Comparison of ENCODE assay signal across 24 cellular contexts in the genomic region with DNA sequence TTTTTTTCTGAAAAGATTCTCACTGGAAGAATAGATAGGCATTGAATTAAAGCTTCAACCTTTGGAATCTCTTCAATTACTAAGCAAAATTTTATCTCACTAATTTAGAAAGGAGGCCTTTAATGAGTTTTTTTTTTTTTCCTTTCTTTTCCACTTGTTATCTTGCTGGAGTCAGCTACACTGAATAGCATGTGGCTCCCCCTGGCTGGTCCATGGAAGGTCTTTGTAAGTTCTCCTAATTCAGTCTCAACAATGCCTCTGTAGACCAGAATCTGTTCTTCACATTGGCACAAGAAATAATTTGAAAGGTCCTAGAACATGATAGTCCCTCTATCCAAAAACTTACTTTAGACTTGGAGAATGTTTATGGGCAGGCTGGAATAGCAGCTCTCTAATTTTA. TPM values are rescaled to one million over a fixed set of nuclear protein-coding genes. Genes with fewer than 3 reads are reported as not detected.
"Had no signal": no experiment of that assay in that cellular context is flagged by ENCODE, and none has a peak within 500 bp of the region (broad histone marks: within the 10 kb centered on the region; RNA-seq: fewer than 3 reads in every experiment).

No MANE protein-coding gene starts in this region.

- H3K27ac ChIP-seq: KMS-11, PC-9, Peyer's patch, SJCRH30 had no signal

- H3K27me3 ChIP-seq: Peyer's patch, SJCRH30 had no signal

- H3K9ac ChIP-seq: KMS-11 had no signal

- H3K36me3 ChIP-seq: Peyer's patch, SJCRH30 had no signal

- H3K9me3 ChIP-seq: Peyer's patch, SJCRH30 had no signal

- DNase-seq: IMR-90, Kasumi-1, MM.1S, NCI-H1092 treated with DMSO at 0.1 percent for 48 hours, NCI-H1436, NCI-H187, NCI-H2029, NCI-H2081 treated with DMSO at 0.1 percent for 48 hours, NCI-H2171, NCI-H226, NCI-H446, NCI-H510A, NCI-H524 treated with DMSO at 0.1 percent for 48 hours, NCI-H774, PC-9, Peyer's patch, SHP77 treated with DMSO at 0.1 percent for 48 hours, SJCRH30 had no signal

- H3K4me3 ChIP-seq: PC-9, Peyer's patch, SJCRH30 had no signal

- ATAC-seq: HepG2, Right ventricle myocardium inferior, SK-N-SH treated with all-trans-retinoic acid at 6 μM for 48 hours had no signal

- H3K4me1 ChIP-seq: Peyer's patch, SJCRH30 had no signal

- H3K4me2 ChIP-seq: KMS-11, PC-9 had no signal

- H2AFZ ChIP-seq: PC-9 had no signal

RNA-seq across cellular contexts. Expression of gene SCN1A, which starts 24.2 kb away (rescaled TPM):
- total RNA-seq: M059J, PC-9, Peyer's patch, RPMI7951, SJCRH30 had no signal
- polyA plus RNA-seq: IMR-90 had no signal
